Comparison of ENCODE assay signal across 8 cellular contexts in genomic region chrX:53284684-53285447, GRCh38. TPM values are rescaled to one million over a fixed set of nuclear protein-coding genes. Genes with fewer than 3 reads are reported as not detected.
A peak's percentile ranks its signal among the peaks of the same experiment; 100 is the strongest.
DNase-seq lines count a peak whose midpoint lies in the region; ATAC-seq and TF ChIP-seq lines count a peak whose summit lies in the region.

No MANE protein-coding gene starts in this region.

- ATAC-seq in HG03095 (IDR thresholded peaks at IDR 0.05; ENCODE audit: unreplicated experiment) (peak; percentile 73), HG03432 (IDR thresholded peaks at IDR 0.05; ENCODE audit: unreplicated experiment) (no peak)

- no peak overlapping the region for H3K27ac Mint-ChIP-seq in glutamatergic neuron (ENCODE audit: unreplicated experiment)

- DNase-seq in GM10248 (ENCODE audit: extremely low spot score): peak; percentile 73
- peak; percentile 29 for DNase-seq in RKO (ENCODE audit: low spot score)
- peak; percentile 53 for DNase-seq in activated naive CD4-positive, alpha-beta T cell treated with Interleukin-2 at 50 U/mL for 16 hours
- peak; percentile 69 for DNase-seq in glutamatergic neuron
- peak in 9 of 10 donors; percentile 40 to 93 (median 55) for DNase-seq in posterior cingulate gyrus
- DNase-seq in NCI-H2171 (lab: John Stamatoyannopoulos, UW): no peak

- CTCF ChIA-PET in GM10248 (lab: Yijun Ruan, JAX): interaction anchor here (1.0 to 2.9 kb wide), 13 partner anchors 11 to 198 kb away, joined by 3 to 12 read pairs (median 5); partner anchors contain the start of gene RIBC1

- POLR2A ChIA-PET in GM10248 (lab: Yijun Ruan, JAX): no interaction called here

- peak; percentile 63 for TF ChIP-seq CTCF in GM10248 (IDR thresholded peaks at IDR 0.05; ENCODE audit: control extremely low read depth, extremely low read depth, low read depth, missing control alignments)
- TF ChIP-seq CTCF in glutamatergic neuron (IDR thresholded peaks at IDR 0.05; ENCODE audit: partially characterized antibody, unreplicated experiment): peak; percentile 76

- H3K4me3 Mint-ChIP-seq in glutamatergic neuron (ENCODE audit: unreplicated experiment): no peak overlapping the region

- H3K36me3 Mint-ChIP-seq in glutamatergic neuron (ENCODE audit: unreplicated experiment): no peaks in the 10 kb centered on the region

- intact Hi-C loops in posterior cingulate gyrus (cut with DNase I): no loop called here

- H3K9me3 Mint-ChIP-seq in glutamatergic neuron (ENCODE audit: unreplicated experiment): no peaks in the 10 kb centered on the region

- H3K4me1 Mint-ChIP-seq in glutamatergic neuron (ENCODE audit: low read depth, unreplicated experiment): peaks cover 14% of the 10 kb centered on the region

- H3K27me3 Mint-ChIP-seq in glutamatergic neuron (ENCODE audit: unreplicated experiment): peaks cover 3% of the 10 kb centered on the region

RNA-seq across cellular contexts. Expression of gene IQSEC2, which starts 3.5 kb away (rescaled TPM):
- 1.6 TPM for total RNA-seq in glutamatergic neuron (ENCODE audit: unreplicated experiment)

RNA-seq across cellular contexts. Expression of gene KDM5C, which starts 59.9 kb away (rescaled TPM):
- 124 TPM for total RNA-seq in glutamatergic neuron (ENCODE audit: unreplicated experiment)
